ENCODE assay signal across 28 cellular contexts in the genomic region with DNA sequence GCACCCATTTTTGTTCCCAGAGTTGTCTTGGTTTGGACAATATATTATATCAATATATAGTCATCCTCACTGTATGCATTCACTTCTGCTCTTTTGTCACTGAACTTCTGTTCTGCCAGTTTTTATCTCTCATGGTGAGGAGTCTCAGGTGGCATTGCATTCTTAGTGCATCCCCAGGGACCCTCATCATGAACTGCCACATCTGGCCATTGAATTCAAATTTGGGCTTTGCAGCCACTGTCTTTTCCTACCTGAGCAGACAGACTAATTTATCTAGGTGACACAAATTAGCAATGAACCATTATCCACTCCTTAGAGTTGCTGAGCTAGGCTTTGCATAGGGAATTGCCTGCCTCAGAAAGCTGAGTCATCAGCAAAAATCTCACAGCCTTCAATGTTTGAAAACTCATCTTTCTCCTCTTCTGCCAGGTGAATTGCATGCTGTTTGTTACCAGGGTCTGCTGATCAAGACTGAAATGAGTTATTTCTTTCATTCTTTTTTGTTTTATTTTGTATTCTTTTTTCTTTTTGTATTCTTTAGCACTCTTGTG.
A peak's percentile ranks its signal among the peaks of the same experiment; 100 is the strongest.
DNase-seq lines count a peak whose midpoint lies in the region; ATAC-seq, FAIRE-seq and TF ChIP-seq lines count a peak whose summit lies in the region.
"Had no signal": no experiment of that assay in that cellular context is flagged by ENCODE, and none has a peak within 500 bp of the region (broad histone marks: within the 10 kb centered on the region; RNA-seq: fewer than 3 reads in every experiment).

No MANE protein-coding gene starts in this region.

- no peak overlapping the region for H2AFZ ChIP-seq in HepG2 (ENCODE audit: low read length)
- H2AFZ ChIP-seq: GM23248 had no signal

- CTCF ChIA-PET in HepG2 (lab: Yijun Ruan, JAX; ENCODE audit: low intra/inter-chr PET ratio, low total read pairs) (no interaction called here), A673 (lab: Charles Lee) (no interaction called here)

- H3K27ac ChIP-seq in HepG2 (ENCODE audit: extremely low read length, insufficient read depth, low read length) (no peak overlapping the region), right lobe of liver (no peak overlapping the region), A673 (ENCODE audit: low read depth, low read length, poor library complexity, severe bottlenecking) (no peak overlapping the region)
- H3K27ac ChIP-seq: GM23248, HL-60, SJCRH30, thoracic aorta had no signal

- BruUV-seq in HepG2 (replicated peaks; lab: Mats Ljungman, UMichigan): no TSS peak
- BruUV-seq in A673 (replicated peaks; lab: Mats Ljungman, UMichigan): no TSS peak

- TF ChIP-seq EP300 in HepG2 (IDR thresholded peaks at IDR 0.05; ENCODE audit: low read depth in 2 of 2, low read length in 2 of 2) (no peak), HepG2 (CRISPR knock-in tag; IDR thresholded peaks at IDR 0.05; ENCODE audit: borderline replicate concordance) (no peak)

- POLR2A ChIA-PET in HepG2 (lab: Yijun Ruan, JAX): no interaction called here
- POLR2A ChIA-PET in A673 (lab: Charles Lee; ENCODE audit: low non-redundant PET): no interaction called here

- TF ChIP-seq RAD21 in HepG2 (CRISPR knock-in tag; IDR thresholded peaks at IDR 0.05): no peak

- H3K4me2 ChIP-seq in HepG2 (ENCODE audit: low read depth, low read length): no peak overlapping the region

- DNase-seq in HepG2 (ENCODE audit: low spot score) (no peak), right lobe of liver (no peak), RPMI8226 (peak; percentile 80), A673 (ENCODE audit: low spot score) (no peak), inferior parietal cortex (ENCODE audit: extremely low spot score) (no peak)
- no peak for DNase-seq in stimulated activated naive CD4-positive, alpha-beta T cell treated with Interleukin-2 at 50 U/mL for 16 hours (lab: John Stamatoyannopoulos, UW)
- no peak for DNase-seq in stimulated activated CD4-positive, alpha-beta T cell treated with anti-CD3 and anti-CD28 coated beads, Interleukin-4, amount 100 ng/mL, for 1 hour
- DNase-seq: activated CD4-positive, CD25-positive, alpha-beta regulatory T cell; activated CD8-positive, alpha-beta memory T cell treated with anti-CD3 and anti-CD28 coated beads, Interleukin-2, amount 10 ng/mL, durations not matched to agents 7 days and 5 days; activated naive CD4-positive, alpha-beta T cell; activated T-cell treated with anti-CD3 and anti-CD28 coated beads, Interleukin-2, amount 50 U/mL, for 72 hours; BE2C; CD8-positive, alpha-beta memory T cell; DMS 273 treated with DMSO at 0.1 percent for 48 hours; EL; GM23248; Kasumi-1; kidney; mucosa of descending colon; NCI-H2171; SJCRH30 had no signal

- no peak for TF ChIP-seq CTCF in HepG2 (CRISPR knock-in tag; IDR thresholded peaks at IDR 0.05)
- no peak for TF ChIP-seq CTCF in right lobe of liver (IDR thresholded peaks at IDR 0.05)
- TF ChIP-seq CTCF in A673 (conservative IDR thresholded peaks at IDR 0.05; ENCODE audit: low read depth, low read length): no peak

- H3K79me2 ChIP-seq in HepG2 (ENCODE audit: insufficient read depth, low read length): no peaks in the 10 kb centered on the region

- no peaks in the 10 kb centered on the region for H3K4me1 ChIP-seq in HepG2 (ENCODE audit: insufficient read depth, low read length)
- H3K4me1 ChIP-seq in right lobe of liver: no peaks in the 10 kb centered on the region
- peaks cover 5% of the 10 kb centered on the region for H3K4me1 ChIP-seq in A673 (ENCODE audit: insufficient read depth, low read length, poor library complexity, severe bottlenecking)
- H3K4me1 ChIP-seq: BE2C, SJCRH30 had no signal

- ATAC-seq in HepG2 (no peak), right lobe of liver (no peak), HG03108 (IDR thresholded peaks at IDR 0.05; ENCODE audit: unreplicated experiment) (peak; percentile 8)
- ATAC-seq: activated CD8-positive, alpha-beta memory T cell treated with anti-CD3 and anti-CD28 coated beads, Interleukin-2, amount 10 ng/mL, durations not matched to agents 7 days and 5 days; activated T-cell treated with anti-CD3 and anti-CD28 coated beads, Interleukin-2, amount 50 U/mL, for 72 hours; mucosa of descending colon; natural killer cell treated with Interleukin-12 subunit alpha and Interleukin-12 subunit beta and Interleukin-15 and Interleukin-18, amount 100 ng/mL, for 72 hours had no signal

- H3K27me3 ChIP-seq in HepG2 (ENCODE audit: control insufficient read depth in 1 of 2, insufficient read depth in 2 of 2, low read length in 2 of 2) (no peaks in the 10 kb centered on the region), right lobe of liver (no peaks in the 10 kb centered on the region), A673 (replicated peaks; ENCODE audit: insufficient read depth, low read depth, low read length, poor library complexity) (no peaks in the 10 kb centered on the region)
- H3K27me3 ChIP-seq: BE2C, SJCRH30 had no signal

- in situ Hi-C loops in HepG2 (cut with HindIII; ENCODE audit: extremely low pct_ligation_motif_present, low pct_unique_long_range_greater_than_20kb): no loop called here

- H3K36me3 ChIP-seq in HepG2 (replicated peaks in 1 of 2; ENCODE audit: control insufficient read depth in 1 of 2, insufficient read depth in 2 of 2, low read length in 2 of 2) (no peaks in the 10 kb centered on the region), right lobe of liver (no peaks in the 10 kb centered on the region), A673 (ENCODE audit: insufficient read depth, low read length, poor library complexity, severe bottlenecking) (no peaks in the 10 kb centered on the region)
- H3K36me3 ChIP-seq: BE2C, SJCRH30, thoracic aorta had no signal

- H3K4me3 ChIP-seq in HepG2 (replicated peaks in 1 of 3; ENCODE audit: insufficient read depth in 1 of 3, low read depth in 2 of 3, low read length in 3 of 3) (no peak overlapping the region), right lobe of liver (no peak overlapping the region), A673 (ENCODE audit: low read depth, low read length, poor library complexity, severe bottlenecking) (no peak overlapping the region)
- H3K4me3 ChIP-seq: GM12878, GM23248, lung, mucosa of descending colon, SJCRH30, thoracic aorta had no signal

- FAIRE-seq in HepG2 (lab: Jason Lieb, UNC): no peak
- FAIRE-seq: GM12878, kidney, RCC 7860 had no signal

- intact Hi-C loops in HepG2 (cut with micrococcal nuclease; ENCODE audit: unreplicated experiment) (no loop called here), right lobe of liver (cut with DNase I) (no loop called here), A673 (cut with micrococcal nuclease; ENCODE audit: unreplicated experiment) (no loop called here)

- no peak overlapping the region for H3K9ac ChIP-seq in HepG2 (ENCODE audit: insufficient read depth, low read depth, low read length)
- H3K9ac ChIP-seq: GM23248 had no signal

- TF ChIP-seq POLR2A in HepG2 (IDR thresholded peaks at IDR 0.05; ENCODE audit: insufficient read depth in 1 of 2, low read depth in 2 of 2, low read length in 2 of 2): no peak
- no peak for TF ChIP-seq POLR2A in right lobe of liver (IDR thresholded peaks at IDR 0.05)

- H4K20me1 ChIP-seq in HepG2 (ENCODE audit: insufficient read depth, low read length): no peaks in the 10 kb centered on the region

- H3K9me3 ChIP-seq in HepG2 (ENCODE audit: low read length) (peaks cover 4% of the 10 kb centered on the region; the same call in 1 of the 2 replicates), right lobe of liver (no peaks in the 10 kb centered on the region), A673 (ENCODE audit: low read depth, low read length, poor library complexity, severe bottlenecking) (no peaks in the 10 kb centered on the region)
- H3K9me3 ChIP-seq: BE2C, mucosa of descending colon, SJCRH30, thoracic aorta had no signal

TF ChIP-seq in HepG2, 621 proteins besides CTCF, POLR2A, EP300 and RAD21:
- peak; percentile 45 to 68; a peak in 3 of 4 replicates for TF ChIP-seq MAFK (conservative IDR thresholded peaks at IDR 0.05 in 1 of 2, IDR thresholded peaks at IDR 0.05 in 1 of 2; ENCODE audit: low read length in 2 of 2)
- TF ChIP-seq MAFF (IDR thresholded peaks at IDR 0.05; ENCODE audit: low read depth, low read length): peak; percentile 61; the same call in 1 of the 2 replicates
- TF ChIP-seq CREB1 (IDR thresholded peaks at IDR 0.05): no peak
- no peak for TF ChIP-seq CREB1 (CRISPR knock-in tag; IDR thresholded peaks at IDR 0.05)
TF ChIP-seq in HepG2: peak in this region for 2.
